In the genomic region with DNA sequence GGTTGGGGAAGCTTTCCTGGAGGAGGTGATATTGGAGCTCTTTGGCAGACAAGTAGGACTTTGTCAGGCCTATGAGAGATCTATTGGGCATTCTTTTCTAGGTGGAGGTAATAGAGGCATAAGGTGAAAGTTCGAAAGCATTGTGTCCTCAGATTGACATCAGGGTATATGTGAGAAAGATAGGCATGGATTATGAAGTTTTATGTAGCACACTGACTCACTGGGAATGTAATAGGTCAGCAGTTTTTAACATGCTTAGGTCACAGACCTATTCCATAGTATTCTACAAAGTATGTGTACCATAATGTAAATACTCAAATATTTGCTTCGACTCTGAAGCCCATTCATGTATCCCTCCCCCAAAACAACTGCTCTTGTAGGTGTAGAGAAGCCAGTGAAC, we compare ENCODE assay signal across 26 cellular contexts. TPM values are rescaled to one million over a fixed set of nuclear protein-coding genes. Genes with fewer than 3 reads are reported as not detected.
DNase-seq lines count a peak whose midpoint lies in the region; ATAC-seq, FAIRE-seq and TF ChIP-seq lines count a peak whose summit lies in the region.
"Had no signal": no experiment of that assay in that cellular context is flagged by ENCODE, and none has a peak within 500 bp of the region (broad histone marks: within the 10 kb centered on the region; RNA-seq: fewer than 3 reads in every experiment).

No MANE protein-coding gene starts in this region.

- peaks cover 69% of the 10 kb centered on the region for H3K36me3 Mint-ChIP-seq in activated CD4-positive, alpha-beta T cell treated with anti-CD3 and anti-CD28 coated beads, Interleukin-2, amount 10 ng/mL, durations not matched to agents 24 days and 14 days (ENCODE audit: low read depth)
- H3K36me3 Mint-ChIP-seq in memory B cell: peaks cover 42% of the 10 kb centered on the region
- H3K36me3 Mint-ChIP-seq in stimulated activated memory B cell treated with anti-CD40 and anti-IgM and Interleukin-4, amounts not matched to agents 10 μg/mL and 1 μg/mL and 100 μg/mL, for 72 hours: peaks cover 70% of the 10 kb centered on the region

- TF ChIP-seq CTCF in bronchial epithelial cell (IDR thresholded peaks at IDR 0.05; ENCODE audit: insufficient read depth, low read length, severe bottlenecking): no peak
- no peak for TF ChIP-seq CTCF in kidney (IDR thresholded peaks at IDR 0.05; ENCODE audit: borderline replicate concordance, extremely low read depth, insufficient read depth)

- H3K4me3 ChIP-seq in bronchial epithelial cell (ENCODE audit: low read depth, low read length) (no peak overlapping the region), kidney (ENCODE audit: low read length in 2 of 2) (no peak overlapping the region)
- H3K4me3 ChIP-seq: BLaER1 treated with 17β-estradiol and CSF1 and Interleukin-3, amounts not matched to agents 10 nM and 100 nM; GM12878 had no signal

- H3K4me3 Mint-ChIP-seq in activated CD4-positive, alpha-beta T cell treated with anti-CD3 and anti-CD28 coated beads, Interleukin-2, amount 10 ng/mL, durations not matched to agents 24 days and 14 days: no peak overlapping the region
- no peak overlapping the region for H3K4me3 Mint-ChIP-seq in memory B cell
- no peak overlapping the region for H3K4me3 Mint-ChIP-seq in stimulated activated memory B cell treated with anti-CD40 and anti-IgM and Interleukin-4, amounts not matched to agents 10 μg/mL and 1 μg/mL and 100 μg/mL, for 72 hours
- H3K4me3 Mint-ChIP-seq: CD4-positive, alpha-beta memory T cell; IgD-negative memory B cell had no signal

- peak; percentile 20 for DNase-seq in activated CD4-positive, alpha-beta T cell treated with anti-CD3 and anti-CD28 coated beads, Interleukin-2, amount 10 ng/mL, durations not matched to agents 24 days and 14 days
- no peak for DNase-seq in activated CD4-positive, alpha-beta T cell treated with anti-CD3 and anti-CD28 coated beads for 4 hours
- DNase-seq in GM12891 (ENCODE audit: insufficient read length, low spot score) (no peak), bronchial epithelial cell (ENCODE audit: low read depth) (peak; percentile 27), memory B cell (ENCODE audit: low spot score in 2 of 2) (no peak), NCI-H2227 treated with DMSO at 0.1 percent for 48 hours (lab: John Stamatoyannopoulos, UW) (no peak), kidney (no peak)
- DNase-seq: Caco-2; CD4-positive, alpha-beta memory T cell; DMS 273 treated with DMSO at 0.1 percent for 48 hours; DMS79 treated with DMSO at 0.1 percent for 48 hours; GOT3; Karpas-422; MV-4-11; NCI-H1105 treated with DMSO at 0.1 percent for 48 hours; NCI-H2029 treated with DMSO at 0.1 percent for 48 hours; NCI-H345; NCI-H524; SIG-M5 had no signal

- H3K9ac ChIP-seq in kidney (ENCODE audit: low read length in 2 of 2): no peak overlapping the region
- H3K9ac ChIP-seq: BLaER1 treated with 17β-estradiol and CSF1 and Interleukin-3, amounts not matched to agents 10 nM and 100 nM had no signal

- H3K4me1 ChIP-seq in kidney (ENCODE audit: control insufficient read depth in 1 of 2, insufficient read depth in 1 of 2, low read depth in 1 of 2, low read length in 2 of 2): no peaks in the 10 kb centered on the region
- H3K4me1 ChIP-seq: Caco-2 had no signal

- H3K27ac Mint-ChIP-seq in activated CD4-positive, alpha-beta T cell treated with anti-CD3 and anti-CD28 coated beads, Interleukin-2, amount 10 ng/mL, durations not matched to agents 24 days and 14 days: no peak overlapping the region
- peak overlapping the region; percentile 4 for H3K27ac Mint-ChIP-seq in memory B cell
- no peak overlapping the region for H3K27ac Mint-ChIP-seq in stimulated activated memory B cell treated with anti-CD40 and anti-IgM and Interleukin-4, amounts not matched to agents 10 μg/mL and 1 μg/mL and 100 μg/mL, for 72 hours
- H3K27ac Mint-ChIP-seq: IgD-negative memory B cell had no signal

- no peaks in the 10 kb centered on the region for H3K27me3 ChIP-seq in bronchial epithelial cell (ENCODE audit: control insufficient read depth, insufficient read depth, low read length)
- H3K27me3 ChIP-seq: BLaER1 treated with 17β-estradiol and CSF1 and Interleukin-3, amounts not matched to agents 10 nM and 100 nM had no signal

- no peak for ATAC-seq in memory B cell (ENCODE audit: low read depth)
- ATAC-seq in stimulated activated memory B cell treated with anti-CD40 and anti-IgM and Interleukin-4, amounts not matched to agents 10 μg/mL and 1 μg/mL and 100 μg/mL, for 72 hours: no peak
- ATAC-seq: GM12878, HCT116, Panc1 had no signal

- no peak overlapping the region for H3K27ac ChIP-seq in kidney (ENCODE audit: low read depth in 2 of 2, low read length in 2 of 2)
- H3K27ac ChIP-seq: 22Rv1; BLaER1 treated with 17β-estradiol and CSF1 and Interleukin-3, amounts not matched to agents 10 nM and 100 nM had no signal

- H3K27me3 Mint-ChIP-seq in activated CD4-positive, alpha-beta T cell treated with anti-CD3 and anti-CD28 coated beads, Interleukin-2, amount 10 ng/mL, durations not matched to agents 24 days and 14 days: no peaks in the 10 kb centered on the region
- no peaks in the 10 kb centered on the region for H3K27me3 Mint-ChIP-seq in memory B cell
- H3K27me3 Mint-ChIP-seq in stimulated activated memory B cell treated with anti-CD40 and anti-IgM and Interleukin-4, amounts not matched to agents 10 μg/mL and 1 μg/mL and 100 μg/mL, for 72 hours: no peaks in the 10 kb centered on the region
- H3K27me3 Mint-ChIP-seq: CD4-positive, alpha-beta memory T cell; IgD-negative memory B cell had no signal

- peaks cover 4% of the 10 kb centered on the region for H3K9me3 Mint-ChIP-seq in activated CD4-positive, alpha-beta T cell treated with anti-CD3 and anti-CD28 coated beads, Interleukin-2, amount 10 ng/mL, durations not matched to agents 24 days and 14 days
- H3K9me3 Mint-ChIP-seq in memory B cell: no peaks in the 10 kb centered on the region
- no peaks in the 10 kb centered on the region for H3K9me3 Mint-ChIP-seq in stimulated activated memory B cell treated with anti-CD40 and anti-IgM and Interleukin-4, amounts not matched to agents 10 μg/mL and 1 μg/mL and 100 μg/mL, for 72 hours
- H3K9me3 Mint-ChIP-seq: CD4-positive, alpha-beta memory T cell; IgD-negative memory B cell had no signal

- TF ChIP-seq POLR2A in GM12891 (IDR thresholded peaks at IDR 0.05; ENCODE audit: low read depth, low read length): no peak

- H3K36me3 ChIP-seq in bronchial epithelial cell (ENCODE audit: control insufficient read depth, insufficient read depth, low read length) (no peaks in the 10 kb centered on the region), kidney (ENCODE audit: control insufficient read depth in 1 of 2, insufficient read depth in 2 of 2, low read length in 2 of 2) (no peaks in the 10 kb centered on the region)

- no peaks in the 10 kb centered on the region for H3K9me3 ChIP-seq in kidney (ENCODE audit: control insufficient read depth in 1 of 2, low read length in 2 of 2)
- H3K9me3 ChIP-seq: Caco-2 had no signal

- FAIRE-seq in GM12891 (lab: Jason Lieb, UNC) (peak; percentile 70), bronchial epithelial cell (lab: Jason Lieb, UNC) (no peak), kidney (lab: Jason Lieb, UNC) (no peak)
- FAIRE-seq: GM12878 had no signal

- H3K4me1 Mint-ChIP-seq in activated CD4-positive, alpha-beta T cell treated with anti-CD3 and anti-CD28 coated beads, Interleukin-2, amount 10 ng/mL, durations not matched to agents 24 days and 14 days: peaks cover 18% of the 10 kb centered on the region
- H3K4me1 Mint-ChIP-seq in memory B cell: peaks cover 20% of the 10 kb centered on the region
- H3K4me1 Mint-ChIP-seq in stimulated activated memory B cell treated with anti-CD40 and anti-IgM and Interleukin-4, amounts not matched to agents 10 μg/mL and 1 μg/mL and 100 μg/mL, for 72 hours: peaks cover 18% of the 10 kb centered on the region

- intact Hi-C loops in activated CD4-positive, alpha-beta T cell treated with anti-CD3 and anti-CD28 coated beads, Interleukin-2, amount 10 ng/mL, durations not matched to agents 24 days and 14 days (cut with micrococcal nuclease): no loop called here
- intact Hi-C loops in kidney (cut with DNase I): no loop called here

TF ChIP-seq in GM12891, 5 proteins besides CTCF, POLR2A, EP300 and RAD21:
- TF ChIP-seq SPI1 (IDR thresholded peaks at IDR 0.05; ENCODE audit: low read depth, low read length) (no peak), POU2F2 (IDR thresholded peaks at IDR 0.05; ENCODE audit: low read depth, low read length) (no peak), PAX5 (IDR thresholded peaks at IDR 0.05; ENCODE audit: insufficient read depth, low read length, severe bottlenecking) (no peak), TAF1 (IDR thresholded peaks at IDR 0.05; ENCODE audit: low read depth, low read length) (no peak), POLR2AphosphoS5 (IDR thresholded peaks at IDR 0.05; ENCODE audit: low read depth, low read length) (no peak)

RNA-seq across cellular contexts. Expression of a gene that starts 11.8 kb away (rescaled TPM):
- 54.0 and 62.4 TPM in 2 replicates for total RNA-seq in activated CD4-positive, alpha-beta T cell treated with anti-CD3 and anti-CD28 coated beads, Interleukin-2, amount 10 ng/mL, durations not matched to agents 24 days and 14 days
- 62.1 TPM for polyA plus RNA-seq in GM12891 (2012; ENCODE audit: low read depth, missing spikeins)
- total RNA-seq in bronchial epithelial cell (48.2 and 63.1 TPM in 2 replicates), kidney (26.9 TPM)
- 47.0 TPM for polyA plus RNA-seq in kidney (ENCODE audit: insufficient read depth, low read depth, low replicate concordance)

Comparison
In these comparisons a context has a peak if more than half of its experiments do, and no peak if none do; other contexts are left out.
1. DNase-seq: peak in activated CD4-positive, alpha-beta T cell treated with anti-CD3 and anti-CD28 coated beads, Interleukin-2, amount 10 ng/mL, durations not matched to agents 24 days and 14 days (single experiment) and bronchial epithelial cell (single experiment); none in activated CD4-positive, alpha-beta T cell treated with anti-CD3 and anti-CD28 coated beads for 4 hours (0 of 2), GM12891 (single experiment), memory B cell (0 of 2), NCI-H2227 treated with DMSO at 0.1 percent for 48 hours (single experiment) and kidney (single experiment).